8 cellular contexts compared by ENCODE assay signal in the genomic region with DNA sequence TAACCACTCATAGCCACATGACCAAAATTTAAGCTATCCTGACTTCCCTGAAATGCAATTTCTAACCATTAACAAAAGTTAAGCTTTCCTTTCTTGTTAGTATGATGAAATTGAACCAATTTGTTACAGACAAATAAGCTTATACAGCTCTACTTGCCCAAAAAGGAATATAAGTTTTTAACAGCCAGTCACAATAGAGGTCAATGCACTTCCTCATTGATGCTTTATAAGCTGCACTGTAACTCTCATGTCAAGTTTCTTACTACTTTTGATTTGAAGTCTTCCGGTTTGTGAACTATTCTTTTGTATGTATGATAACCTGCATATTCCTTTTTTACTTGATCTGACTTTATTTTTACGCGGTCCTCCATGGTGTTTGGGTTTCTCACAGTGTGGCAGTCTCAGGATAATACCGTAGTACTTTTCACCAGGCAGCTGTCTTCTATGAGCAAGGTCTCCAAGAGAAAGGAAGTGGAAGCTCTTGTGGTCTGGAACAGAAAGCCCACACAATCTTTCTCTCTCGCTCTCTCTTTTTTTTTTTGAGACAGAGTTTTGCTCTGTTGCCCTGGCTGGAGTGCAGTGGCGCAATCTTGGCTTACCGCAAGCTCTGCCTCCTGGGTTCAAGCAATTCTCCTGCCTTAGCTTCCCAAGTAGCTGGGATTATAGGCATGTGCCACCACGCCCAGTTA.
DNase-seq lines count a peak whose midpoint lies in the region; ATAC-seq lines count a peak whose summit lies in the region.

No MANE protein-coding gene starts in this region.

- H3K9me3 Mint-ChIP-seq in immature natural killer cell: no peaks in the 10 kb centered on the region

- peaks cover 35 to 60% of the 10 kb centered on the region in 2 donors for H3K4me1 Mint-ChIP-seq in immature natural killer cell

- peaks cover 0 to 14% (median 5%) of the 10 kb centered on the region in 3 donors for H3K27me3 Mint-ChIP-seq in immature natural killer cell (ENCODE audit: low read depth in 3 of 3)

- no peaks in the 10 kb centered on the region for H3K36me3 Mint-ChIP-seq in immature natural killer cell

- H3K27ac Mint-ChIP-seq in immature natural killer cell: peak overlapping the region; percentile 74 to 96 (median 91)

- ATAC-seq in HG03060 (IDR thresholded peaks at IDR 0.05; ENCODE audit: low read depth, unreplicated experiment): peak; percentile 84

- peak overlapping the region; percentile 68 to 84 (median 79) for H3K4me3 Mint-ChIP-seq in immature natural killer cell

- peak; percentile 48 for DNase-seq in NK-92 treated with Interleukin-12 subunit alpha and Interleukin-12 subunit beta, amount 100 ng/mL, for 24 hours (lab: John Stamatoyannopoulos, UW)
- DNase-seq in NK-92 (lab: John Stamatoyannopoulos, UW; ENCODE audit: unreplicated experiment) (no peak), SKM-1 treated with dmso at 0.1 percent for 144 hours (lab: John Stamatoyannopoulos, UW; ENCODE audit: unreplicated experiment) (peak; percentile 79), immature natural killer cell (peak; percentile 48 to 62 (median 52)), NCI-H345 treated with DMSO at 0.1 percent for 48 hours (lab: John Stamatoyannopoulos, UW; ENCODE audit: unreplicated experiment) (no peak), NCI-H187 (lab: John Stamatoyannopoulos, UW) (no peak), NCI-H1105 treated with DMSO at 0.1 percent for 48 hours (lab: John Stamatoyannopoulos, UW) (no peak)

Comparison
In these comparisons a context has a peak if more than half of its experiments do, and no peak if none do; other contexts are left out.
1. DNase-seq: peak in NK-92 treated with Interleukin-12 subunit alpha and Interleukin-12 subunit beta, amount 100 ng/mL, for 24 hours (single experiment), SKM-1 treated with dmso at 0.1 percent for 144 hours (single experiment) and immature natural killer cell (3 of 3); none in NK-92 (single experiment), NCI-H345 treated with DMSO at 0.1 percent for 48 hours (single experiment), NCI-H187 (0 of 2) and NCI-H1105 treated with DMSO at 0.1 percent for 48 hours (single experiment).